ENCODE assay signal across 10 cellular contexts in genomic region chr3:197331131-197331530, GRCh38. TPM values are rescaled to one million over a fixed set of nuclear protein-coding genes. Genes with fewer than 3 reads are reported as not detected.
A peak's percentile ranks its signal among the peaks of the same experiment; 100 is the strongest.
DNase-seq lines count a peak whose midpoint lies in the region; ATAC-seq and TF ChIP-seq lines count a peak whose summit lies in the region.
"Had no signal": no experiment of that assay in that cellular context is flagged by ENCODE, and none has a peak within 500 bp of the region (broad histone marks: within the 10 kb centered on the region; RNA-seq: fewer than 3 reads in every experiment).

No MANE protein-coding gene starts in this region.

- no peak overlapping the region for H4K5ac ChIP-seq in mesendoderm (ENCODE audit: low read length)

- H3K27me3 Mint-ChIP-seq in activated CD8-positive, alpha-beta T cell treated with anti-CD3 and anti-CD28 coated beads, Interleukin-2, amount 10 ng/mL, durations not matched to agents 7 days and 5 days (ENCODE audit: low read depth): peaks cover 12% of the 10 kb centered on the region

- H3K23ac ChIP-seq in mesendoderm (ENCODE audit: low read length): no peak overlapping the region

- H3K4ac ChIP-seq in mesendoderm (ENCODE audit: low read depth, low read length): no peak overlapping the region

- H3K27ac Mint-ChIP-seq in activated CD8-positive, alpha-beta T cell treated with anti-CD3 and anti-CD28 coated beads, Interleukin-2, amount 10 ng/mL, durations not matched to agents 7 days and 5 days: no peak overlapping the region

- H3K9ac ChIP-seq in mesendoderm (ENCODE audit: low read length): no peak overlapping the region

- ATAC-seq in activated CD8-positive, alpha-beta T cell treated with anti-CD3 and anti-CD28 coated beads, Interleukin-2, amount 10 ng/mL, durations not matched to agents 7 days and 5 days: no peak

- no peaks in the 10 kb centered on the region for H3K27me3 ChIP-seq in GM06990 (replicated peaks; ENCODE audit: control insufficient read depth, insufficient read depth, low read length)
- no peaks in the 10 kb centered on the region for H3K27me3 ChIP-seq in brain microvascular endothelial cell (replicated peaks)
- no peaks in the 10 kb centered on the region for H3K27me3 ChIP-seq in mesendoderm (ENCODE audit: insufficient read depth, low read length, poor library complexity)
- H3K27me3 ChIP-seq: breast epithelium had no signal

- POLR2A ChIA-PET in activated CD8-positive, alpha-beta T cell treated with anti-CD3 and anti-CD28 coated beads, Interleukin-2, amount 10 ng/mL, durations not matched to agents 7 days and 5 days (lab: Charles Lee): no interaction called here

- H2BK120ac ChIP-seq in mesendoderm (ENCODE audit: low read depth, low read length): no peak overlapping the region

- DNase-seq in GM06990 (ENCODE audit: extremely low read depth, insufficient read length): no peak
- peak; percentile 24 for DNase-seq in NAMALWA (ENCODE audit: low spot score)
- no peak for DNase-seq in brain microvascular endothelial cell
- DNase-seq in mesendoderm: peak; percentile 64
- DNase-seq in MV-4-11 (lab: John Stamatoyannopoulos, UW): no peak
- DNase-seq in activated CD8-positive, alpha-beta T cell treated with anti-CD3 and anti-CD28 coated beads, Interleukin-2, amount 10 ng/mL, durations not matched to agents 7 days and 5 days: no peak
- DNase-seq in NCI-H187 (lab: John Stamatoyannopoulos, UW): no peak
- DNase-seq: foreskin melanocyte, PC-9 had no signal

- no peak overlapping the region for H3K18ac ChIP-seq in mesendoderm (ENCODE audit: low read length)

- H3K9me3 Mint-ChIP-seq in activated CD8-positive, alpha-beta T cell treated with anti-CD3 and anti-CD28 coated beads, Interleukin-2, amount 10 ng/mL, durations not matched to agents 7 days and 5 days (ENCODE audit: insufficient read depth): no peaks in the 10 kb centered on the region

- no peak overlapping the region for H2AK5ac ChIP-seq in mesendoderm (ENCODE audit: low read length)

- no peaks in the 10 kb centered on the region for H3K79me1 ChIP-seq in mesendoderm (ENCODE audit: low read length)

- in situ Hi-C loops in brain microvascular endothelial cell (cut with HindIII; ENCODE audit: low pct_ligation_motif_present, low sequenced_read_pairs): no loop called here

- no peak overlapping the region for H2BK5ac ChIP-seq in mesendoderm (ENCODE audit: low read length)

- H2BK15ac ChIP-seq in mesendoderm (replicated peaks; ENCODE audit: low read depth): no peak overlapping the region

- peaks cover 4% of the 10 kb centered on the region for H3K4me1 Mint-ChIP-seq in activated CD8-positive, alpha-beta T cell treated with anti-CD3 and anti-CD28 coated beads, Interleukin-2, amount 10 ng/mL, durations not matched to agents 7 days and 5 days (ENCODE audit: low read depth)

- no peak overlapping the region for H3K56ac ChIP-seq in mesendoderm (ENCODE audit: low read length)

- H3K4me3 ChIP-seq in GM06990 (replicated peaks; ENCODE audit: low read depth, low read length): no peak overlapping the region
- H3K4me3 ChIP-seq in brain microvascular endothelial cell (ENCODE audit: low read depth, low read length): no peak overlapping the region
- no peak overlapping the region for H3K4me3 ChIP-seq in mesendoderm (ENCODE audit: low read length)
- H3K4me3 ChIP-seq: breast epithelium, PC-9 had no signal

- no peaks in the 10 kb centered on the region for H3K36me3 ChIP-seq in GM06990 (ENCODE audit: control insufficient read depth, insufficient read depth, low read length)
- H3K36me3 ChIP-seq in brain microvascular endothelial cell (replicated peaks): no peaks in the 10 kb centered on the region
- H3K36me3 ChIP-seq in mesendoderm (ENCODE audit: control insufficient read depth, insufficient read depth, low read length): no peaks in the 10 kb centered on the region
- H3K36me3 ChIP-seq: breast epithelium had no signal

- WGBS in mesendoderm (ENCODE audit: extremely low coverage, insufficient coverage, low lambda C conversion rate): no CpG with 5 or more reads among the region's 3 CpGs

- H3K4me1 ChIP-seq in mesendoderm (ENCODE audit: control insufficient read depth, low read depth, low read length): no peaks in the 10 kb centered on the region
- H3K4me1 ChIP-seq: breast epithelium had no signal

- peak; percentile 33 for TF ChIP-seq CTCF in GM06990 (IDR thresholded peaks at IDR 0.05; ENCODE audit: insufficient read depth, low read length, poor library complexity, severe bottlenecking)
- peak; percentile 19 for TF ChIP-seq CTCF in brain microvascular endothelial cell (IDR thresholded peaks at IDR 0.05; ENCODE audit: low read depth, low read length, missing control alignments)

- CTCF ChIA-PET in activated CD8-positive, alpha-beta T cell treated with anti-CD3 and anti-CD28 coated beads, Interleukin-2, amount 10 ng/mL, durations not matched to agents 7 days and 5 days (lab: Charles Lee): no interaction called here

- no peak overlapping the region for H3K27ac ChIP-seq in brain microvascular endothelial cell
- no peak overlapping the region for H3K27ac ChIP-seq in mesendoderm (ENCODE audit: low read depth, low read length)
- H3K27ac ChIP-seq: breast epithelium, PC-9 had no signal

- no peak overlapping the region for H3K4me2 ChIP-seq in mesendoderm (ENCODE audit: low read length)
- H3K4me2 ChIP-seq: PC-9 had no signal

- no peaks in the 10 kb centered on the region for H3K36me3 Mint-ChIP-seq in activated CD8-positive, alpha-beta T cell treated with anti-CD3 and anti-CD28 coated beads, Interleukin-2, amount 10 ng/mL, durations not matched to agents 7 days and 5 days (ENCODE audit: low read depth)

- no peaks in the 10 kb centered on the region for H3K79me2 ChIP-seq in mesendoderm (ENCODE audit: control insufficient read depth, insufficient read depth, low read length)

- no peak overlapping the region for H4K8ac ChIP-seq in mesendoderm (ENCODE audit: low read depth, low read length)

- H3K4me3 Mint-ChIP-seq in activated CD8-positive, alpha-beta T cell treated with anti-CD3 and anti-CD28 coated beads, Interleukin-2, amount 10 ng/mL, durations not matched to agents 7 days and 5 days: no peak overlapping the region

RNA-seq across cellular contexts. Expression of gene DLG1, which starts 32.7 kb away (rescaled TPM):
- polyA plus RNA-seq in mesendoderm (2013, experiment 1 of 2): 43.0 TPM
- 43.5 TPM for polyA plus RNA-seq in mesendoderm (2013, experiment 2 of 2)
- total RNA-seq in activated CD8-positive, alpha-beta T cell treated with anti-CD3 and anti-CD28 coated beads, Interleukin-2, amount 10 ng/mL, durations not matched to agents 7 days and 5 days: 10 to 100 TPM; 72.2 to 76.6 TPM

Comparison
In these comparisons a context has a peak if more than half of its experiments do, and no peak if none do; other contexts are left out.
1. DNase-seq: peak in NAMALWA (single experiment) and mesendoderm (single experiment); none in GM06990 (single experiment), brain microvascular endothelial cell (single experiment), MV-4-11 (single experiment), activated CD8-positive, alpha-beta T cell treated with anti-CD3 and anti-CD28 coated beads, Interleukin-2, amount 10 ng/mL, durations not matched to agents 7 days and 5 days (single experiment) and NCI-H187 (0 of 2).